12 cellular contexts compared by ENCODE assay signal in the genomic region with DNA sequence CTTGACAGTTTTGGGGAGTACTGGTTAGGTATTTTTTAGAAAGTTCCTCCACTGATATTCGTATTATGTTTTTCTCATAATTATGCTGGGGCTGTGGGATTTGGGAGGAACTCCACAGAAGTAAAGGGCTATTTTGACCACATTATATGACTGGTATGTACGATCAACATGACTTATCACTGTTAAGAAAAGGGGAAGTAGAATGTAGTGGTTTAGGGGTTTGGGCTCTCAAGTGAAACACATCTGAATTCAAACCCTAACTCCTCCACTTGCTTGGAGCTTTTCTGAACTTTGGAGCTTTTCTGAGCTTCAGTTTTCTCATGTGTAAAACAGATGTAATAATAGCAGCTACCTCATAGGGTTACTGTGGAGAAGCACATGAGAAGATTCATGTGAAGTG.
A peak's percentile ranks its signal among the peaks of the same experiment; 100 is the strongest.
DNase-seq lines count a peak whose midpoint lies in the region; ATAC-seq and TF ChIP-seq lines count a peak whose summit lies in the region.
"Had no signal": no experiment of that assay in that cellular context is flagged by ENCODE, and none has a peak within 500 bp of the region (broad histone marks: within the 10 kb centered on the region; RNA-seq: fewer than 3 reads in every experiment).

No MANE protein-coding gene starts in this region.

- H3K9ac ChIP-seq in SU-DHL-6 (ENCODE audit: low read length) = peak overlapping the region; percentile 22
- no peak overlapping the region for H3K9ac ChIP-seq in neuronal stem cell (ENCODE audit: low read depth, low read length, poor library complexity)

- peak overlapping the region; percentile 35 for H3K4me3 ChIP-seq in SU-DHL-6 (ENCODE audit: insufficient read depth, low read length, poor library complexity, severe bottlenecking)
- H3K4me3 ChIP-seq in neuronal stem cell (ENCODE audit: low read length in 2 of 2) = no peak overlapping the region

- H3K4ac ChIP-seq in neuronal stem cell (ENCODE audit: low read length) = no peak overlapping the region

- no peaks in the 10 kb centered on the region for H3K9me3 ChIP-seq in SU-DHL-6 (ENCODE audit: insufficient read depth, low read length)
- H3K9me3 ChIP-seq in neuronal stem cell (replicated peaks in 1 of 2; ENCODE audit: control insufficient read depth in 2 of 2, insufficient read depth in 1 of 2, low read depth in 1 of 2, low read length in 2 of 2) = no peaks in the 10 kb centered on the region

- no peak overlapping the region for H2BK5ac ChIP-seq in neuronal stem cell (ENCODE audit: low read length)

- H3K23ac ChIP-seq in neuronal stem cell (ENCODE audit: low read depth, low read length, poor library complexity) = no peak overlapping the region

- H2AFZ ChIP-seq in SU-DHL-6 (ENCODE audit: low read depth, low read length, severe bottlenecking) (no peak overlapping the region), neuronal stem cell (ENCODE audit: low read length) (no peak overlapping the region)

- TF ChIP-seq CTCF in SU-DHL-6 (IDR thresholded peaks at IDR 0.05; ENCODE audit: insufficient read depth, low read length, poor library complexity, severe bottlenecking) = no peak

- H4K91ac ChIP-seq in neuronal stem cell (ENCODE audit: low read depth, low read length, poor library complexity) = no peak overlapping the region

- peaks cover 15% of the 10 kb centered on the region; the same call in 1 of the 2 replicates for H3F3A ChIP-seq in SU-DHL-6 (ENCODE audit: insufficient read depth)

- H3K27ac ChIP-seq in SU-DHL-6 (ENCODE audit: low read depth, low read length) (peak overlapping the region; percentile 82), neuronal stem cell (replicated peaks; ENCODE audit: low read length) (no peak overlapping the region)

- H3K14ac ChIP-seq in neuronal stem cell (ENCODE audit: low read length) = no peak overlapping the region

- H2BK15ac ChIP-seq in neuronal stem cell (ENCODE audit: low read length) = no peak overlapping the region

- no peak overlapping the region for H2BK12ac ChIP-seq in neuronal stem cell (ENCODE audit: low read length)

- no peak overlapping the region for H2BK120ac ChIP-seq in neuronal stem cell (ENCODE audit: low read depth, low read length)

- H3K27me3 ChIP-seq in SU-DHL-6 (ENCODE audit: low read length) = no peaks in the 10 kb centered on the region
- H3K27me3 ChIP-seq in neuronal stem cell (ENCODE audit: control insufficient read depth in 3 of 3, insufficient read depth in 3 of 3, low read depth in 1 of 3, low read length in 3 of 3) = peaks cover 0 to 3% (median 0%) of the 10 kb centered on the region in 3 experiments

- no peak overlapping the region for H4K8ac ChIP-seq in neuronal stem cell (ENCODE audit: low read depth, low read length)

- H2AK5ac ChIP-seq in neuronal stem cell (ENCODE audit: low read depth, low read length) = no peak overlapping the region

- no peaks in the 10 kb centered on the region for H3K9me2 ChIP-seq in SU-DHL-6 (replicated peaks; ENCODE audit: insufficient read depth, low read length)

- no peaks in the 10 kb centered on the region for H4K20me1 ChIP-seq in SU-DHL-6 (ENCODE audit: low read depth, low read length)

- H3K79me1 ChIP-seq in neuronal stem cell (ENCODE audit: low read depth, low read length) = no peaks in the 10 kb centered on the region

- H3K36me3 ChIP-seq in SU-DHL-6 (ENCODE audit: low read length) (no peaks in the 10 kb centered on the region), neuronal stem cell (replicated peaks in 1 of 2; ENCODE audit: control insufficient read depth in 2 of 2, insufficient read depth in 2 of 2, low read length in 2 of 2) (no peaks in the 10 kb centered on the region)

- DNase-seq in NCI-H2107 treated with DMSO at 0.1 percent for 48 hours (lab: John Stamatoyannopoulos, UW; ENCODE audit: unreplicated experiment) (no peak), neuronal stem cell (ENCODE audit: low spot score) (no peak), OCI-M2 (lab: John Stamatoyannopoulos, UW; ENCODE audit: unreplicated experiment) (no peak)
- no peak for DNase-seq in activated T-cell treated with anti-CD3 and anti-CD28 coated beads, Interleukin-2, amount 50 U/mL, for 1 hour
- DNase-seq: DMS 273 treated with DMSO at 0.1 percent for 48 hours; NCI-H226; stimulated activated naive CD4-positive, alpha-beta T cell treated with Interleukin-2 at 50 U/mL for 16 hours had no signal

- peak; percentile 99 for ATAC-seq in GM18508 (IDR thresholded peaks at IDR 0.05; ENCODE audit: insufficient read depth, unreplicated experiment)
- peak; percentile 97 for ATAC-seq in GM21526 (IDR thresholded peaks at IDR 0.05; ENCODE audit: low FRiP score, unreplicated experiment)
- peak; percentile 99 for ATAC-seq in HG03175 (IDR thresholded peaks at IDR 0.05; ENCODE audit: unreplicated experiment)
- ATAC-seq: sciatic nerve had no signal

- H3K4me2 ChIP-seq in SU-DHL-6 (ENCODE audit: low read depth, low read length, poor library complexity, severe bottlenecking) = peak overlapping the region; percentile 63
- no peak overlapping the region for H3K4me2 ChIP-seq in neuronal stem cell (ENCODE audit: insufficient read depth, low read length, poor library complexity, severe bottlenecking)

- no peaks in the 10 kb centered on the region for H3K79me2 ChIP-seq in SU-DHL-6 (ENCODE audit: insufficient read depth, low read length)

- no peaks in the 10 kb centered on the region for H3K4me1 ChIP-seq in neuronal stem cell (ENCODE audit: control insufficient read depth in 2 of 2, insufficient read depth in 1 of 2, low read depth in 1 of 2, low read length in 2 of 2)

- WGBS in neuronal stem cell (ENCODE audit: extremely low coverage in 2 of 2, insufficient read length in 2 of 2, insufficient replicate concordance in 1 of 2), 2 donors = no CpG with 5 or more reads among the region's 2 CpGs

- no peak overlapping the region for H3K18ac ChIP-seq in neuronal stem cell (ENCODE audit: low read length)
